Comparison of ENCODE assay signal across 27 cellular contexts in the genomic region with DNA sequence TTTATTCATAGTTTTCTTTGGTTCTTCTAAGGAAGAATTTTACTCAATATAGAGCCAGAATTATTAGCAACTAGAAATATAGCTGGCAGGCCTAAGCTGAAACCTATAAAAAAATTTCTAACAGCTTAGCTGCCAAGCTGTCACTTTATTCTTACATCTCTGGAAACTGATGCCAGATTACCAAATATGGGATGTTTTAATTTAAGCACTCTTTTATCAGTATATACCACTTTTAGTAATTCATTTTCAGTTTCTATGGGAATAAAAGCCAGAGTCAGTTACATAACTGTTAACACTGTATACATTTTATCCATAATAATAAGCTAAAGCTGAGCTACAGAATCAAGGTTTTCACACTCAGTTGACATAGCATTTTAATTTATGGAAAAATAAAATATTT.
"Had no signal": no experiment of that assay in that cellular context is flagged by ENCODE, and none has a peak within 500 bp of the region (broad histone marks: within the 10 kb centered on the region; RNA-seq: fewer than 3 reads in every experiment).

No MANE protein-coding gene starts in this region.

- DNase-seq: activated CD4-positive, alpha-beta memory T cell treated with anti-CD3 and anti-CD28 coated beads for 36 hours; activated CD4-positive, alpha-beta T cell treated with anti-CD3 and anti-CD28 coated beads for 36 hours; activated CD4-positive, alpha-beta T cell treated with anti-CD3 and anti-CD28 coated beads, Interleukin-2, amount 10 ng/mL, durations not matched to agents 24 days and 14 days; activated CD4-positive, CD25-positive, alpha-beta regulatory T cell; activated CD4-positive, CD25-positive, alpha-beta regulatory T cell treated with anti-CD3 and anti-CD28 coated beads, Interleukin-2, amount 50 U/mL, for 72 hours; activated CD8-positive, alpha-beta memory T cell treated with anti-CD3 and anti-CD28 coated beads, Interleukin-2, amount 10 ng/mL, durations not matched to agents 7 days and 5 days; activated CD8-positive, alpha-beta memory T cell treated with anti-CD3 and anti-CD28 coated beads, Interleukin-2, amount 50 U/mL, for 4 hours; activated CD8-positive, alpha-beta T cell treated with anti-CD3 and anti-CD28 coated beads, Interleukin-2, amount 10 ng/mL, durations not matched to agents 7 days and 5 days; activated effector memory CD4-positive, alpha-beta T cell treated with anti-CD3 and anti-CD28 coated beads, Interleukin-2, amount 50 U/mL, for 16 hours; activated naive CD4-positive, alpha-beta T cell treated with anti-CD3 and anti-CD28 coated beads for 36 hours; activated naive CD8-positive, alpha-beta T cell treated with anti-CD3 and anti-CD28 coated beads for 36 hours; activated naive CD8-positive, alpha-beta T cell treated with anti-CD3 and anti-CD28 coated beads, Interleukin-2, amount 50 U/mL, for 24 hours; activated T-cell treated with anti-CD3 and anti-CD28 coated beads, Interleukin-2, amount 50 U/mL, for 1 hour; activated T-cell treated with anti-CD3 and anti-CD28 coated beads, Interleukin-2, amount 50 U/mL, for 48 hours; adrenal gland; amygdala; aorta; body of pancreas; cortex of kidney; dermis blood vessel endothelial cell; effector CD4-positive, alpha-beta T cell; effector memory CD8-positive, alpha-beta T cell; erythroblast; foreskin keratinocyte; gastrocnemius medialis; T-helper 2 cell had no signal

- H3K4me3 ChIP-seq: adrenal gland, body of pancreas, esophagus muscularis mucosa, gastrocnemius medialis had no signal

- H3K27ac ChIP-seq: adrenal gland, body of pancreas, esophagus muscularis mucosa, foreskin keratinocyte, gastrocnemius medialis had no signal

- H3K27me3 ChIP-seq: adrenal gland, body of pancreas, esophagus muscularis mucosa, foreskin keratinocyte, gastrocnemius medialis had no signal

- H3K9me3 ChIP-seq: adrenal gland, body of pancreas, esophagus muscularis mucosa, gastrocnemius medialis had no signal

- H3K4me1 ChIP-seq: adrenal gland, body of pancreas, foreskin keratinocyte, gastrocnemius medialis had no signal

- ATAC-seq: activated CD4-positive, alpha-beta T cell treated with anti-CD3 and anti-CD28 coated beads for 36 hours; activated CD8-positive, alpha-beta memory T cell treated with anti-CD3 and anti-CD28 coated beads, Interleukin-2, amount 10 ng/mL, durations not matched to agents 7 days and 5 days; activated CD8-positive, alpha-beta T cell treated with anti-CD3 and anti-CD28 coated beads, Interleukin-2, amount 10 ng/mL, durations not matched to agents 7 days and 5 days; activated naive CD8-positive, alpha-beta T cell treated with anti-CD3 and anti-CD28 coated beads, Interleukin-2, amount 50 U/mL, for 24 hours; body of pancreas; effector memory CD8-positive, alpha-beta T cell; foreskin keratinocyte; gastrocnemius medialis had no signal
